ENCODE assay signal across 8 cellular contexts in genomic region chr6:46855966-46856365, GRCh38.
DNase-seq lines count a peak whose midpoint lies in the region; ATAC-seq and TF ChIP-seq lines count a peak whose summit lies in the region.
"Not testable (repeated sequence)": the region's sequence is repeated elsewhere in the genome, so short reads cannot be mapped to it uniquely, and the experiment has no call there.

No MANE protein-coding gene starts in this region.

- H3K27ac ChIP-seq in lower lobe of right lung, result not testable (repeated sequence)

- H3K4me3 ChIP-seq in epithelial cell of proximal tubule (ENCODE audit: low read depth, low read length); lower lobe of right lung: not testable (repeated sequence)

- peak; percentile 57 for ATAC-seq in GM21360 (IDR thresholded peaks at IDR 0.05; ENCODE audit: unreplicated experiment)
- peak in 1 of 2 donors; percentile 37 for ATAC-seq in lower lobe of right lung

- H3K27me3 ChIP-seq in lower lobe of right lung (ENCODE audit: low read depth), result not testable (repeated sequence)

- intact Hi-C loops in lower lobe of right lung (cut with DNase I), result not testable (repeated sequence)

- DNase-seq in CMK (ENCODE audit: low read depth) (peak; percentile 4), RKO (ENCODE audit: low spot score) (peak; percentile 24), activated T-cell treated with anti-CD3 and anti-CD28 coated beads for 48 hours (ENCODE audit: low read depth) (peak; percentile 6)
- not testable (repeated sequence) for DNase-seq in epithelial cell of proximal tubule (ENCODE audit: low read depth); lower lobe of right lung
- peak; percentile 7 to 14 for DNase-seq in stimulated activated CD4-positive, alpha-beta T cell treated with anti-CD3 and anti-CD28 coated beads, Interleukin-4, amount 100 ng/mL, for 48 hours (ENCODE audit: low read depth in 2 of 2)

- peak; percentile 40 for TF ChIP-seq CTCF in LNCAP (IDR thresholded peaks at IDR 0.05)
- TF ChIP-seq CTCF in epithelial cell of proximal tubule (conservative IDR thresholded peaks at IDR 0.05; ENCODE audit: low read depth, low read length), result peak; percentile 74
- TF ChIP-seq CTCF in lower lobe of right lung (IDR thresholded peaks at IDR 0.05), result peak; percentile 70

- H3K9me3 ChIP-seq in lower lobe of right lung, result not testable (repeated sequence)

- H3K36me3 ChIP-seq in lower lobe of right lung, result peaks cover 36% of the 10 kb centered on the region

- not testable (repeated sequence) for H3K4me1 ChIP-seq in lower lobe of right lung
